1 cellular context compared by ENCODE assay signal in the genomic region with DNA sequence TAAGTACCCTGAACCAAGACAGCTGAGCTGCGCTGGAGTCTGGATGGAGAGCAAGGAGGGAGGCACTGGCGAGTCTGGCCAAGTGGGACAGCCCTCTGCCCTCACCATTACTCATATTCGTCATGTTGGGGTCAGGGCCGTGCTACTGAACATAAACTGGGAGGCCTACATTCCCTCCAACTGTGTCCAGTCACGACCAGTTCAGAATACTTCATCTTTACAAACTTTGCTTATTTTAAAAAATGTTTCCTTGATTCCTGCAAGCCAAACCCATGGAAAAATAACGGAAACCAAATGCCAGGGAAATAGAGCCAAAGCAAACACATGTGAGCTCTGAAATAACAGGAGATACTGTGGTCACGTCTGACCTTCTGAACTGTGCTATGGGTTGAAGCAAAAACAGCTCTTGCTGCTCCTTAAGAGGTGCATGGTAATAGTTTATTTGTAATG.
TF ChIP-seq lines count a peak whose summit lies in the region.

No MANE protein-coding gene starts in this region.

TF ChIP-seq in GM12878, 131 proteins besides CTCF, POLR2A, EP300 and RAD21:
- no peak for TF ChIP-seq SIN3A (IDR thresholded peaks at IDR 0.05; ENCODE audit: low read depth, low read length)
- TF ChIP-seq, protein P1, sequence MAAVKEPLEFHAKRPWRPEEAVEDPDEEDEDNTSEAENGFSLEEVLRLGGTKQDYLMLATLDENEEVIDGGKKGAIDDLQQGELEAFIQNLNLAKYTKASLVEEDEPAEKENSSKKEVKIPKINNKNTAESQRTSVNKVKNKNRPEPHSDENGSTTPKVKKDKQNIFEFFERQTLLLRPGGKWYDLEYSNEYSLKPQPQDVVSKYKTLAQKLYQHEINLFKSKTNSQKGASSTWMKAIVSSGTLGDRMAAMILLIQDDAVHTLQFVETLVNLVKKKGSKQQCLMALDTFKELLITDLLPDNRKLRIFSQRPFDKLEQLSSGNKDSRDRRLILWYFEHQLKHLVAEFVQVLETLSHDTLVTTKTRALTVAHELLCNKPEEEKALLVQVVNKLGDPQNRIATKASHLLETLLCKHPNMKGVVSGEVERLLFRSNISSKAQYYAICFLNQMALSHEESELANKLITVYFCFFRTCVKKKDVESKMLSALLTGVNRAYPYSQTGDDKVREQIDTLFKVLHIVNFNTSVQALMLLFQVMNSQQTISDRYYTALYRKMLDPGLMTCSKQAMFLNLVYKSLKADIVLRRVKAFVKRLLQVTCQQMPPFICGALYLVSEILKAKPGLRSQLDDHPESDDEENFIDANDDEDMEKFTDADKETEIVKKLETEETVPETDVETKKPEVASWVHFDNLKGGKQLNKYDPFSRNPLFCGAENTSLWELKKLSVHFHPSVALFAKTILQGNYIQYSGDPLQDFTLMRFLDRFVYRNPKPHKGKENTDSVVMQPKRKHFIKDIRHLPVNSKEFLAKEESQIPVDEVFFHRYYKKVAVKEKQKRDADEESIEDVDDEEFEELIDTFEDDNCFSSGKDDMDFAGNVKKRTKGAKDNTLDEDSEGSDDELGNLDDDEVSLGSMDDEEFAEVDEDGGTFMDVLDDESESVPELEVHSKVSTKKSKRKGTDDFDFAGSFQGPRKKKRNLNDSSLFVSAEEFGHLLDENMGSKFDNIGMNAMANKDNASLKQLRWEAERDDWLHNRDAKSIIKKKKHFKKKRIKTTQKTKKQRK (IDR thresholded peaks at IDR 0.05; ENCODE audit: low read depth, low read length): no peak
- TF ChIP-seq FOS (IDR thresholded peaks at IDR 0.05; ENCODE audit: borderline replicate concordance, extremely low read depth, insufficient read length): no peak
- TF ChIP-seq ZBED1 (IDR thresholded peaks at IDR 0.05; ENCODE audit: borderline replicate concordance): no peak
- TF ChIP-seq, protein P2, sequence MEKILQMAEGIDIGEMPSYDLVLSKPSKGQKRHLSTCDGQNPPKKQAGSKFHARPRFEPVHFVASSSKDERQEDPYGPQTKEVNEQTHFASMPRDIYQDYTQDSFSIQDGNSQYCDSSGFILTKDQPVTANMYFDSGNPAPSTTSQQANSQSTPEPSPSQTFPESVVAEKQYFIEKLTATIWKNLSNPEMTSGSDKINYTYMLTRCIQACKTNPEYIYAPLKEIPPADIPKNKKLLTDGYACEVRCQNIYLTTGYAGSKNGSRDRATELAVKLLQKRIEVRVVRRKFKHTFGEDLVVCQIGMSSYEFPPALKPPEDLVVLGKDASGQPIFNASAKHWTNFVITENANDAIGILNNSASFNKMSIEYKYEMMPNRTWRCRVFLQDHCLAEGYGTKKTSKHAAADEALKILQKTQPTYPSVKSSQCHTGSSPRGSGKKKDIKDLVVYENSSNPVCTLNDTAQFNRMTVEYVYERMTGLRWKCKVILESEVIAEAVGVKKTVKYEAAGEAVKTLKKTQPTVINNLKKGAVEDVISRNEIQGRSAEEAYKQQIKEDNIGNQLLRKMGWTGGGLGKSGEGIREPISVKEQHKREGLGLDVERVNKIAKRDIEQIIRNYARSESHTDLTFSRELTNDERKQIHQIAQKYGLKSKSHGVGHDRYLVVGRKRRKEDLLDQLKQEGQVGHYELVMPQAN (conservative IDR thresholded peaks at IDR 0.05): no peak
- peak; percentile 57 for TF ChIP-seq NR2F1 (conservative IDR thresholded peaks at IDR 0.05)
TF ChIP-seq in GM12878: peak in this region for 1.
